ENCODE assay signal across 12 cellular contexts in the genomic region with DNA sequence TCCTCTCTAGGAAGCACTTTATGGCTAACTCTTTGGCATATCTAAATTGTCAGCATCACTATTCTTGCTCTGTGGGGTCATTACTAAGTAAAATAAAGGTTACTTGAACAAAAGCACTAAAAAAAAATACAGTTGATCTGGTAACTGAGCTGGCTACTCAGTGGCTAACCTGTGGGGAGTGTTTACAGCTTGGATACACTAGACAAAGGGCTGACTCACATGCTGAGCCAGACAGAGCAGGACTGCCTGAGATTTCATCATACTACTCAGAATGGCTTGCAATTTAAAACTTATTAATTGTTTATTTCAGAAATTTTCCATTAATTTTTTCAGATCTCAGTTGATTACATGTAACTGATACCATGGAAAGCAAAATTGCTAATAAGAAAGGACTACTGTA.
DNase-seq lines count a peak whose midpoint lies in the region; ATAC-seq and TF ChIP-seq lines count a peak whose summit lies in the region.
"Had no signal": no experiment of that assay in that cellular context is flagged by ENCODE, and none has a peak within 500 bp of the region (broad histone marks: within the 10 kb centered on the region; RNA-seq: fewer than 3 reads in every experiment).

No MANE protein-coding gene starts in this region.

- H3K36me3 ChIP-seq in Caco-2 (ENCODE audit: control insufficient read depth, insufficient read depth, low read length), result no peaks in the 10 kb centered on the region
- H3K36me3 ChIP-seq: gastrocnemius medialis had no signal

- no peaks in the 10 kb centered on the region for H3K27me3 ChIP-seq in Caco-2 (replicated peaks; ENCODE audit: control insufficient read depth, insufficient read depth, low read length)
- H3K27me3 ChIP-seq: gastrocnemius medialis had no signal

- ATAC-seq in GM18870 (IDR thresholded peaks at IDR 0.05; ENCODE audit: unreplicated experiment), result no peak
- ATAC-seq: gastrocnemius medialis, natural killer cell had no signal

- H3K36me3 Mint-ChIP-seq in neural crest cell (ENCODE audit: low read depth), result no peaks in the 10 kb centered on the region
- no peaks in the 10 kb centered on the region for H3K36me3 Mint-ChIP-seq in activated T-helper 1 cell treated with anti-CD3 and anti-CD28 coated beads, Interleukin-12 subunit alpha, Interleukin-12 subunit beta, Interleukin-2, Interleukin-4 antibody, amounts not matched to agents 30 ng/mL and 10 ng/mL and 1 ng/mL, durations not matched to agents 14 hours and 24 hours and 36 hours (ENCODE audit: low read depth)
- H3K36me3 Mint-ChIP-seq in Caco-2 (ENCODE audit: insufficient read depth, unreplicated experiment), result no peaks in the 10 kb centered on the region
- H3K36me3 Mint-ChIP-seq: activated naive CD4-positive, alpha-beta T cell treated with anti-CD3 and anti-CD28 coated beads, Interleukin-2, amount 50 U/mL, for 24 hours; natural killer cell had no signal

- H3K9me3 ChIP-seq in Caco-2, result no peaks in the 10 kb centered on the region
- H3K9me3 ChIP-seq: gastrocnemius medialis had no signal

- no TSS peak for BruUV-seq in Caco-2 (replicated peaks; lab: Mats Ljungman, UMichigan)

- H3K4me1 Mint-ChIP-seq in neural crest cell (peaks cover 9% of the 10 kb centered on the region), Caco-2 (ENCODE audit: low read depth, unreplicated experiment) (no peaks in the 10 kb centered on the region)
- H3K4me1 Mint-ChIP-seq in activated T-helper 1 cell treated with anti-CD3 and anti-CD28 coated beads, Interleukin-12 subunit alpha, Interleukin-12 subunit beta, Interleukin-2, Interleukin-4 antibody, amounts not matched to agents 30 ng/mL and 10 ng/mL and 1 ng/mL, durations not matched to agents 14 hours and 24 hours and 36 hours (ENCODE audit: low read depth), result no peaks in the 10 kb centered on the region
- H3K4me1 Mint-ChIP-seq: activated naive CD4-positive, alpha-beta T cell treated with anti-CD3 and anti-CD28 coated beads, Interleukin-2, amount 50 U/mL, for 24 hours; natural killer cell had no signal

- intact Hi-C loops in activated T-helper 1 cell treated with anti-CD3 and anti-CD28 coated beads, Interleukin-12 subunit alpha, Interleukin-12 subunit beta, Interleukin-2, Interleukin-4 antibody, amounts not matched to agents 30 ng/mL and 10 ng/mL and 1 ng/mL, durations not matched to agents 14 hours and 24 hours and 36 hours (cut with micrococcal nuclease), result no loop called here
- intact Hi-C loops in Caco-2 (cut with micrococcal nuclease; ENCODE audit: unreplicated experiment), result no loop called here

- H3K4me3 Mint-ChIP-seq in neural crest cell (no peak overlapping the region), Caco-2 (ENCODE audit: unreplicated experiment) (no peak overlapping the region)
- no peak overlapping the region for H3K4me3 Mint-ChIP-seq in activated T-helper 1 cell treated with anti-CD3 and anti-CD28 coated beads, Interleukin-12 subunit alpha, Interleukin-12 subunit beta, Interleukin-2, Interleukin-4 antibody, amounts not matched to agents 30 ng/mL and 10 ng/mL and 1 ng/mL, durations not matched to agents 14 hours and 24 hours and 36 hours
- H3K4me3 Mint-ChIP-seq: activated naive CD4-positive, alpha-beta T cell treated with anti-CD3 and anti-CD28 coated beads, Interleukin-2, amount 50 U/mL, for 24 hours; natural killer cell had no signal

- H3K4me3 ChIP-seq in Caco-2 (ENCODE audit: low read depth, low read length), result no peak overlapping the region
- H3K4me3 ChIP-seq: gastrocnemius medialis had no signal

- H3K27me3 Mint-ChIP-seq in neural crest cell (ENCODE audit: low read depth), result no peaks in the 10 kb centered on the region
- no peaks in the 10 kb centered on the region for H3K27me3 Mint-ChIP-seq in activated T-helper 1 cell treated with anti-CD3 and anti-CD28 coated beads, Interleukin-12 subunit alpha, Interleukin-12 subunit beta, Interleukin-2, Interleukin-4 antibody, amounts not matched to agents 30 ng/mL and 10 ng/mL and 1 ng/mL, durations not matched to agents 14 hours and 24 hours and 36 hours (ENCODE audit: insufficient read depth)
- H3K27me3 Mint-ChIP-seq in Caco-2 (ENCODE audit: insufficient read depth, unreplicated experiment), result no peaks in the 10 kb centered on the region
- H3K27me3 Mint-ChIP-seq: activated naive CD4-positive, alpha-beta T cell treated with anti-CD3 and anti-CD28 coated beads, Interleukin-2, amount 50 U/mL, for 24 hours had no signal

- H3K27ac Mint-ChIP-seq in neural crest cell (ENCODE audit: unreplicated experiment) (peak overlapping the region; percentile 82), Caco-2 (ENCODE audit: unreplicated experiment) (no peak overlapping the region)
- no peak overlapping the region for H3K27ac Mint-ChIP-seq in activated T-helper 1 cell treated with anti-CD3 and anti-CD28 coated beads, Interleukin-12 subunit alpha, Interleukin-12 subunit beta, Interleukin-2, Interleukin-4 antibody, amounts not matched to agents 30 ng/mL and 10 ng/mL and 1 ng/mL, durations not matched to agents 14 hours and 24 hours and 36 hours
- H3K27ac Mint-ChIP-seq: activated naive CD4-positive, alpha-beta T cell treated with anti-CD3 and anti-CD28 coated beads, Interleukin-2, amount 50 U/mL, for 24 hours; natural killer cell had no signal

- no peaks in the 10 kb centered on the region for H3K9me3 Mint-ChIP-seq in neural crest cell
- H3K9me3 Mint-ChIP-seq in activated T-helper 1 cell treated with anti-CD3 and anti-CD28 coated beads, Interleukin-12 subunit alpha, Interleukin-12 subunit beta, Interleukin-2, Interleukin-4 antibody, amounts not matched to agents 30 ng/mL and 10 ng/mL and 1 ng/mL, durations not matched to agents 14 hours and 24 hours and 36 hours, result no peaks in the 10 kb centered on the region
- H3K9me3 Mint-ChIP-seq in Caco-2 (ENCODE audit: unreplicated experiment), result no peaks in the 10 kb centered on the region
- H3K9me3 Mint-ChIP-seq: activated naive CD4-positive, alpha-beta T cell treated with anti-CD3 and anti-CD28 coated beads, Interleukin-2, amount 50 U/mL, for 24 hours had no signal

- DNase-seq in GM04504 (ENCODE audit: low read depth) (peak; percentile 20), NCI-H226 (peak; percentile 63), dermis blood vessel endothelial cell (peak; percentile 54), neural crest cell (ENCODE audit: low read depth, low spot score) (no peak), Caco-2 (no peak)
- no peak for DNase-seq in activated T-helper 1 cell treated with anti-CD3 and anti-CD28 coated beads, Interleukin-12 subunit alpha, Interleukin-12 subunit beta, Interleukin-2, Interleukin-4 antibody, amounts not matched to agents 30 ng/mL and 10 ng/mL and 1 ng/mL, durations not matched to agents 14 hours and 24 hours and 36 hours (ENCODE audit: low spot score)
- no peak for DNase-seq in stimulated activated CD4-positive, alpha-beta T cell treated with anti-CD3 and anti-CD28 coated beads, Interleukin-1b, Interleukin-23, amount 100 ng/mL, for 48 hours
- DNase-seq: gastrocnemius medialis, natural killer cell, NCI-H2227 treated with DMSO at 0.1 percent for 48 hours had no signal

- POLR2A ChIA-PET in Caco-2 (lab: Charles Lee), result no interaction called here

- CTCF ChIA-PET in Caco-2 (lab: Charles Lee), result interaction anchor here (0.6 kb wide), 1 partner anchor 32 kb away, joined by 3 read pairs; no protein-coding TSS in a partner anchor

- TF ChIP-seq CTCF in neural crest cell (conservative IDR thresholded peaks at IDR 0.05) (no peak), Caco-2 (IDR thresholded peaks at IDR 0.05; ENCODE audit: insufficient read depth in 1 of 2, low read depth in 1 of 2, low read length in 1 of 2, severe bottlenecking in 1 of 2, unreplicated experiment in 1 of 2) (no peak)

- H3K4me1 ChIP-seq in Caco-2, result 0 out of 2 replicates have a peak, but pooled peaks cover 4% of the 10 kb centered on the region
- H3K4me1 ChIP-seq: gastrocnemius medialis had no signal

Comparison
In these comparisons a context has a peak if more than half of its experiments do, and no peak if none do; other contexts are left out.
1. DNase-seq: peak in GM04504 (single experiment), NCI-H226 (single experiment) and dermis blood vessel endothelial cell (single experiment); none in neural crest cell (single experiment), activated T-helper 1 cell treated with anti-CD3 and anti-CD28 coated beads, Interleukin-12 subunit alpha, Interleukin-12 subunit beta, Interleukin-2, Interleukin-4 antibody, amounts not matched to agents 30 ng/mL and 10 ng/mL and 1 ng/mL, durations not matched to agents 14 hours and 24 hours and 36 hours (single experiment), stimulated activated CD4-positive, alpha-beta T cell treated with anti-CD3 and anti-CD28 coated beads, Interleukin-1b, Interleukin-23, amount 100 ng/mL, for 48 hours (single experiment) and Caco-2 (0 of 2).